ENCODE assay signal across 35 cellular contexts in the genomic region with DNA sequence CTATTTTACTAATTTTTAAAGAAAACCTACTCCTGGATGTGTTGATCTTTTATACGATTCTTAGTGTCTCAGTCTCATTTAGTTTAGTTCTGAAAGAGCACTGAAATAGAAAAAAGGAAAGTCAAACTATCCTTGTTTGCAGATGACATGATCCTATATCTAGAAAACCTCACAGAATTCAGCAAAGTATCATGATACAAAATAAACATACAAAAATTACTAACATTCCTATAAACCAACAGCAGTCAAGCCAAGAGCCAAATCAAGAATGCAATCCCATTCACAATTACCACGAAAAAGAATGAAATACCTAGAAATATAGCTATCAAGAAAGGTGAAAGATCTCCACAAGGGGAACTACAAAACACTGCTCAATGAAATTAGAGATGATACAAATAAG.
"Had no signal": no experiment of that assay in that cellular context is flagged by ENCODE, and none has a peak within 500 bp of the region (broad histone marks: within the 10 kb centered on the region; RNA-seq: fewer than 3 reads in every experiment).

No MANE protein-coding gene starts in this region.

- H3K27ac Mint-ChIP-seq: activated B cell treated with CpG ODN at 0.5 μM for 24 hours; activated CD8-positive, alpha-beta T cell treated with anti-CD3 and anti-CD28 coated beads for 36 hours; activated naive CD8-positive, alpha-beta T cell; activated T-helper 17 cell treated with anti-CD3 and anti-CD28 coated beads, Interleukin-2, amount 50 U/mL, for 72 hours; effector memory CD8-positive, alpha-beta T cell; T-helper 17 cell; T-helper 2 cell treated with Interferon-gamma antibody and Interleukin-4, amounts not matched to agents 5 μg/mL and 100 μg/mL, for 36 hours had no signal

- H3K4me1 Mint-ChIP-seq: activated B cell treated with CpG ODN at 0.5 μM for 24 hours; activated T-helper 17 cell treated with anti-CD3 and anti-CD28 coated beads, Interleukin-2, amount 50 U/mL, for 72 hours; T-helper 17 cell had no signal

- H3K4me3 ChIP-seq: adrenal gland, body of pancreas, coronary artery, esophagus muscularis mucosa, gastrocnemius medialis, heart left ventricle had no signal

- H3K27ac ChIP-seq: adrenal gland, body of pancreas, coronary artery, esophagus muscularis mucosa, foreskin keratinocyte, gastrocnemius medialis, heart left ventricle, WERI-Rb-1 had no signal

- H3K36me3 Mint-ChIP-seq: activated naive CD8-positive, alpha-beta T cell had no signal

- H3K9me3 ChIP-seq: adrenal gland, body of pancreas, esophagus muscularis mucosa, gastrocnemius medialis had no signal

- ATAC-seq: activated CD4-positive, CD25-positive, alpha-beta regulatory T cell treated with anti-CD3 and anti-CD28 coated beads, Interleukin-2, amount 50 U/mL, for 24 hours; activated CD8-positive, alpha-beta T cell treated with anti-CD3 and anti-CD28 coated beads for 36 hours; activated T-cell treated with anti-CD3 and anti-CD28 coated beads, Interleukin-2, amount 50 U/mL, for 4 hours; activated T-helper 17 cell treated with anti-CD3 and anti-CD28 coated beads, Interleukin-2, amount 50 U/mL, for 72 hours; body of pancreas; effector memory CD8-positive, alpha-beta T cell; foreskin keratinocyte; gastrocnemius medialis; heart left ventricle; T-helper 17 cell had no signal

- H3K27me3 ChIP-seq: adrenal gland, body of pancreas, esophagus muscularis mucosa, foreskin keratinocyte, gastrocnemius medialis, heart left ventricle had no signal

- DNase-seq: activated B cell treated with CpG ODN at 0.5 μM for 24 hours; activated CD4-positive, alpha-beta T cell treated with anti-CD3 and anti-CD28 coated beads for 48 hours; activated CD4-positive, alpha-beta T cell treated with anti-CD3 and anti-CD28 coated beads, Interleukin-2, amount 50 U/mL, for 1 hour; activated CD4-positive, alpha-beta T cell treated with anti-CD3 and anti-CD28 coated beads, Interleukin-2, amount 50 U/mL, for 48 hours; activated CD8-positive, alpha-beta memory T cell treated with anti-CD3 and anti-CD28 coated beads for 24 hours; activated CD8-positive, alpha-beta T cell treated with anti-CD3 and anti-CD28 coated beads for 36 hours; activated effector memory CD4-positive, alpha-beta T cell treated with Interleukin-2 at 50 U/mL for 16 hours; activated gamma-delta T cell treated with Interleukin-2 at 50 U/mL for 16 hours; activated naive CD4-positive, alpha-beta T cell treated with anti-CD3 and anti-CD28 coated beads, Interleukin-2, amount 50 U/mL, for 16 hours; activated naive CD4-positive, alpha-beta T cell treated with Interleukin-2 at 50 U/mL for 16 hours; activated T-cell treated with anti-CD3 and anti-CD28 coated beads, Interleukin-2, amount 50 U/mL, for 4 hours; adrenal gland; amygdala; aorta; body of pancreas; caudate nucleus; cerebellar nuclear complex; dermis blood vessel endothelial cell; effector CD4-positive, alpha-beta T cell; effector memory CD8-positive, alpha-beta T cell; erythroblast; foreskin keratinocyte; gastrocnemius medialis; glutamatergic neuron; heart left ventricle; T-helper 1 cell; T-helper 17 cell; T1000; WERI-Rb-1 had no signal

- H3K4me1 ChIP-seq: adrenal gland, body of pancreas, esophagus muscularis mucosa, foreskin keratinocyte, gastrocnemius medialis, heart left ventricle had no signal

- H3K9me3 Mint-ChIP-seq: activated B cell treated with CpG ODN at 0.5 μM for 24 hours had no signal

- H3K27me3 Mint-ChIP-seq: activated B cell treated with CpG ODN at 0.5 μM for 24 hours; activated CD8-positive, alpha-beta T cell treated with anti-CD3 and anti-CD28 coated beads for 36 hours; activated naive CD8-positive, alpha-beta T cell; activated T-helper 17 cell treated with anti-CD3 and anti-CD28 coated beads, Interleukin-2, amount 50 U/mL, for 72 hours; effector memory CD8-positive, alpha-beta T cell; T-helper 17 cell had no signal

- H3K36me3 ChIP-seq: adrenal gland, esophagus muscularis mucosa, gastrocnemius medialis, heart left ventricle, WERI-Rb-1 had no signal

- H3K4me3 Mint-ChIP-seq: activated B cell treated with CpG ODN at 0.5 μM for 24 hours; activated CD8-positive, alpha-beta T cell treated with anti-CD3 and anti-CD28 coated beads for 36 hours; activated naive CD8-positive, alpha-beta T cell; activated T-cell treated with anti-CD3 and anti-CD28 coated beads, Interleukin-2, amount 50 U/mL, for 4 hours; activated T-helper 17 cell treated with anti-CD3 and anti-CD28 coated beads, Interleukin-2, amount 50 U/mL, for 72 hours; effector memory CD8-positive, alpha-beta T cell; T-helper 17 cell; T-helper 2 cell treated with Interferon-gamma antibody and Interleukin-4, amounts not matched to agents 5 μg/mL and 100 μg/mL, for 36 hours had no signal
